Comparison of ENCODE assay signal across 1 cellular context in genomic region chr16:8873866-8874195, GRCh38.
TF ChIP-seq lines count a peak whose summit lies in the region.

No MANE protein-coding gene starts in this region.

TF ChIP-seq in HepG2, 621 proteins besides CTCF, POLR2A, EP300 and RAD21:
- TF ChIP-seq PATZ1 (CRISPR knock-in tag; IDR thresholded peaks at IDR 0.05) (0 out of 2 replicates have a peak, but pooled peaks have one; percentile 6), ZNF770 (CRISPR knock-in tag; IDR thresholded peaks at IDR 0.05) (peak; percentile 77), ZMYM2 (CRISPR knock-in tag; IDR thresholded peaks at IDR 0.05) (0 out of 2 replicates have a peak, but pooled peaks have one; percentile 35), TRIM24 (CRISPR knock-in tag; IDR thresholded peaks at IDR 0.05) (0 out of 2 replicates have a peak, but pooled peaks have one; percentile 11), ZNF430 (CRISPR knock-in tag; IDR thresholded peaks at IDR 0.05) (0 out of 2 replicates have a peak, but pooled peaks have one; percentile 29), RNF219 (CRISPR knock-in tag; IDR thresholded peaks at IDR 0.05) (0 out of 2 replicates have a peak, but pooled peaks have one; percentile 30), ZNF460 (CRISPR knock-in tag; IDR thresholded peaks at IDR 0.05; ENCODE audit: borderline replicate concordance) (peak; percentile 75), NFIB (CRISPR knock-in tag; IDR thresholded peaks at IDR 0.05; ENCODE audit: borderline replicate concordance) (0 out of 2 replicates have a peak, but pooled peaks have one; percentile 16), ZFP91 (CRISPR knock-in tag; IDR thresholded peaks at IDR 0.05; ENCODE audit: borderline replicate concordance) (peak; percentile 22; the same call in 1 of the 2 replicates), FOXK1 (CRISPR knock-in tag; IDR thresholded peaks at IDR 0.05; ENCODE audit: borderline replicate concordance, low read depth) (0 out of 2 replicates have a peak, but pooled peaks have one; percentile 13), ZNF350 (CRISPR knock-in tag; IDR thresholded peaks at IDR 0.05; ENCODE audit: borderline replicate concordance, low read depth) (peak; percentile 34; the same call in 1 of the 2 replicates)
